In genomic region chr4:31998807-31999206, GRCh38 we compare ENCODE assay signal across 17 cellular contexts.
"Had no signal": no experiment of that assay in that cellular context is flagged by ENCODE, and none has a peak within 500 bp of the region (broad histone marks: within the 10 kb centered on the region; RNA-seq: fewer than 3 reads in every experiment).

No MANE protein-coding gene starts in this region.

- H3K4me3 ChIP-seq: colonic mucosa, esophagus squamous epithelium, mucosa of descending colon, right atrium auricular region, skin epidermis, upper lobe of left lung had no signal

- H3K27ac ChIP-seq: colonic mucosa, esophagus squamous epithelium, right atrium auricular region, skin epidermis, upper lobe of left lung had no signal

- H3K4me1 ChIP-seq: colonic mucosa, esophagus squamous epithelium, right atrium auricular region, upper lobe of left lung had no signal

- ATAC-seq: activated T-helper 17 cell treated with anti-CD3 and anti-CD28 coated beads, Interleukin-2, amount 50 U/mL, for 72 hours; left lobe of liver; mucosa of descending colon; naive thymus-derived CD8-positive, alpha-beta T cell had no signal

- DNase-seq: activated B cell treated with CpG ODN at 0.5 μM for 24 hours; activated CD4-positive, alpha-beta T cell treated with anti-CD3 and anti-CD28 coated beads, Interleukin-2, amount 10 ng/mL, durations not matched to agents 7 days and 5 days; activated naive CD4-positive, alpha-beta T cell treated with anti-CD3 and anti-CD28 coated beads for 36 hours; activated T-cell treated with anti-CD3 and anti-CD28 coated beads for 4 hours; colonic mucosa; esophagus squamous epithelium; foreskin fibroblast; islet precursor cell; mucosa of descending colon; naive thymus-derived CD8-positive, alpha-beta T cell; posterior cingulate gyrus; T1000; upper lobe of left lung had no signal

- H3K27me3 ChIP-seq: colonic mucosa, esophagus squamous epithelium, right atrium auricular region, upper lobe of left lung had no signal

- H3K36me3 ChIP-seq: colonic mucosa, esophagus squamous epithelium, right atrium auricular region, upper lobe of left lung had no signal

- H3K9me3 ChIP-seq: colonic mucosa, esophagus squamous epithelium, mucosa of descending colon, right atrium auricular region had no signal
